In genomic region chr18:35582310-35582682, GRCh38 we compare ENCODE assay signal across 8 cellular contexts. TPM values are rescaled to one million over a fixed set of nuclear protein-coding genes. Genes with fewer than 3 reads are reported as not detected.
DNase-seq lines count a peak whose midpoint lies in the region; ATAC-seq, FAIRE-seq and TF ChIP-seq lines count a peak whose summit lies in the region.

No MANE protein-coding gene starts in this region.

- H3K9me1 ChIP-seq in endothelial cell of umbilical vein (replicated peaks; ENCODE audit: control insufficient read depth, extremely low read depth, insufficient read depth, low read length) = no peaks in the 10 kb centered on the region

- H3K36me3 ChIP-seq in endothelial cell of umbilical vein (ENCODE audit: control insufficient read depth in 2 of 2, extremely low read depth in 1 of 2, insufficient read depth in 2 of 2, low read length in 2 of 2) = no peaks in the 10 kb centered on the region
- H3K36me3 ChIP-seq in ovary = no peaks in the 10 kb centered on the region

- H3K27ac ChIP-seq in endothelial cell of umbilical vein (ENCODE audit: insufficient read depth, low read depth, low read length) (peak overlapping the region; percentile 80), ovary (no peak overlapping the region)

- intact Hi-C loops in endothelial cell of umbilical vein (cut with micrococcal nuclease) = loop anchor here (2.0 to 10.0 kb wide), 6 partner anchors 35 to 393 kb away; partner anchors contain the start of gene RMP24
- intact Hi-C loops in ovary (cut with DNase I) = loop anchor here in 1 of 4 donors (10.0 kb wide), 1 partner anchor 77 kb away; no protein-coding TSS in a partner anchor
- intact Hi-C loops in left colon (cut with DNase I, micrococcal nuclease) = no loop called here

- H3K27me3 ChIP-seq in endothelial cell of umbilical vein (ENCODE audit: control insufficient read depth in 2 of 2, insufficient read depth in 2 of 2, low read length in 2 of 2) = no peaks in the 10 kb centered on the region
- no peaks in the 10 kb centered on the region for H3K27me3 ChIP-seq in ovary

- BruUV-seq in endothelial cell of umbilical vein (replicated peaks; lab: Mats Ljungman, UMichigan) = TSS peak; percentile 32

- DNase-seq in ELF-1 (ENCODE audit: low read depth, low spot score) (peak; percentile 12), OCI-M1 (lab: John Stamatoyannopoulos, UW) (peak; percentile 41), endothelial cell of umbilical vein (ENCODE audit: low read depth, low spot score) (no peak), ovary (no peak), GF-D8 (lab: John Stamatoyannopoulos, UW) (no peak), HEK293T (ENCODE audit: extremely low spot score) (no peak), left colon (no peak), amniotic stem cell (lab: John Stamatoyannopoulos, UW) (no peak)

- WGBS in ovary, 3 donors = 6 to 16% (median 12%) methylated on average over 4 of the region's 4 CpGs

- ATAC-seq in left colon = no peak

- no peak overlapping the region for H2AFZ ChIP-seq in endothelial cell of umbilical vein (ENCODE audit: low read depth, low read length)

- peak overlapping the region; percentile 93 for H3K9ac ChIP-seq in endothelial cell of umbilical vein (replicated peaks; ENCODE audit: extremely low read depth, insufficient read depth, low read length)

- peaks cover 15% of the 10 kb centered on the region for H4K20me1 ChIP-seq in endothelial cell of umbilical vein (replicated peaks; ENCODE audit: control insufficient read depth, extremely low read depth, insufficient read depth, low read length)

- H3K4me1 ChIP-seq in endothelial cell of umbilical vein (ENCODE audit: control insufficient read depth, extremely low read depth, insufficient read depth, low read length) (peaks cover 11% of the 10 kb centered on the region), ovary (ENCODE audit: insufficient read depth) (peaks cover 4% of the 10 kb centered on the region)

- no peak for TF ChIP-seq EP300 in ovary (IDR thresholded peaks at IDR 0.05)

- H3K4me3 ChIP-seq in endothelial cell of umbilical vein (replicated peaks in 1 of 3; ENCODE audit: insufficient read depth in 1 of 3, low read depth in 1 of 3, low read length in 3 of 3) (peak overlapping the region; percentile 94 to 99 (median 99)), ovary (peak overlapping the region; percentile 79)

- CTCF ChIA-PET in endothelial cell of umbilical vein (lab: Charles Lee) (interaction anchor here (1.0 to 2.3 kb wide), 3 partner anchors 23 to 196 kb away, joined by 3 to 10 read pairs (median 3); no protein-coding TSS in a partner anchor), HEK293T (lab: Yijun Ruan, JAX) (no interaction called here)

- dilution Hi-C loops in endothelial cell of umbilical vein (cut with MboI; ENCODE audit: extremely low pct_ligation_motif_present, low sequenced_read_pairs) = no loop called here

- no peak for TF ChIP-seq CTCF in endothelial cell of umbilical vein (IDR thresholded peaks at IDR 0.05; ENCODE audit: extremely low read depth in 1 of 2, insufficient read depth in 1 of 2, low read depth in 1 of 2, low read length in 2 of 2)
- no peak for TF ChIP-seq CTCF in ovary (IDR thresholded peaks at IDR 0.05)

- H3K4me2 ChIP-seq in endothelial cell of umbilical vein (ENCODE audit: insufficient read depth, low read length) = peak overlapping the region; percentile 99

- no peaks in the 10 kb centered on the region for H3K9me3 ChIP-seq in endothelial cell of umbilical vein (replicated peaks; ENCODE audit: control insufficient read depth, insufficient read depth, low read length)
- H3K9me3 ChIP-seq in ovary = no peaks in the 10 kb centered on the region

- FAIRE-seq in endothelial cell of umbilical vein (lab: Jason Lieb, UNC) = no peak

- H3K79me2 ChIP-seq in endothelial cell of umbilical vein (ENCODE audit: control insufficient read depth, insufficient read depth, low read length) = peaks cover 61% of the 10 kb centered on the region

- POLR2A ChIA-PET in endothelial cell of umbilical vein (lab: Charles Lee) = interaction anchor here (0.8 to 1.1 kb wide), 3 partner anchors 33 to 183 kb away, joined by 3 to 5 read pairs (median 3); no protein-coding TSS in a partner anchor
- POLR2A ChIA-PET in HEK293T (lab: Yijun Ruan, JAX) = interaction anchor here (0.8 to 2.8 kb wide), 15 partner anchors 9 to 342 kb away, joined by 3 to 14 read pairs (median 3); partner anchors contain the start of genes INO80C and ZNF397

- no peak for TF ChIP-seq POLR2A in endothelial cell of umbilical vein (IDR thresholded peaks at IDR 0.05; ENCODE audit: low read depth, low read length)
- TF ChIP-seq POLR2A in ovary (IDR thresholded peaks at IDR 0.05) = no peak

TF ChIP-seq in endothelial cell of umbilical vein, 7 proteins besides CTCF, POLR2A, EP300 and RAD21:
- TF ChIP-seq EZH2 (IDR thresholded peaks at IDR 0.05; ENCODE audit: borderline replicate concordance, low read depth, low read length, severe bottlenecking) (no peak), POLR2AphosphoS5 (IDR thresholded peaks at IDR 0.05; ENCODE audit: insufficient read depth, low read depth, low read length) (no peak), FOS (IDR thresholded peaks at IDR 0.05; ENCODE audit: borderline replicate concordance, insufficient read depth, low read length) (no peak), JUN (IDR thresholded peaks at IDR 0.05; ENCODE audit: borderline replicate concordance, insufficient read depth, insufficient read length, low read depth) (no peak), MYC (IDR thresholded peaks at IDR 0.05; ENCODE audit: low read depth, low read length) (no peak), GATA2 (IDR thresholded peaks at IDR 0.05; ENCODE audit: insufficient read depth, insufficient read length, low read depth, low read length) (no peak), MAX (IDR thresholded peaks at IDR 0.05; ENCODE audit: insufficient read depth, insufficient read length) (no peak)
TF ChIP-seq in endothelial cell of umbilical vein: peak in this region for 0.

TF ChIP-seq in HEK293T, 16 proteins besides CTCF, POLR2A, EP300 and RAD21:
- TF ChIP-seq TARDBP (IDR thresholded peaks at IDR 0.05) (no peak), FOXM1 (IDR thresholded peaks at IDR 0.05; ENCODE audit: borderline replicate concordance) (no peak), SP1 (IDR thresholded peaks at IDR 0.05) (no peak), L3MBTL2 (conservative IDR thresholded peaks at IDR 0.05) (no peak), BHLHE40 (IDR thresholded peaks at IDR 0.05; ENCODE audit: borderline replicate concordance) (no peak), SUZ12 (IDR thresholded peaks at IDR 0.05) (no peak), LEF1 (IDR thresholded peaks at IDR 0.05; ENCODE audit: borderline replicate concordance) (no peak), FOXA1 (IDR thresholded peaks at IDR 0.05) (no peak), ELF4 (IDR thresholded peaks at IDR 0.05) (no peak), NFRKB (IDR thresholded peaks at IDR 0.05) (no peak)

RNA-seq across cellular contexts. Expression of gene GALNT1, which starts 0.8 kb away (rescaled TPM):
- total RNA-seq in endothelial cell of umbilical vein (337 and 360 TPM in 2 replicates), ovary (10 to 100 TPM; 20.0 to 60.2 (median 40.4) TPM), left colon (100 to 1,000 TPM; 121 to 143 TPM)
- polyA plus RNA-seq in endothelial cell of umbilical vein (67.7 and 89.9 TPM in 2 replicates), ovary (10 to 100 TPM; 20.5 to 45.9 TPM)
- 139 and 144 TPM in 2 replicates for polyA plus RNA-seq in endothelial cell of umbilical vein (2011; cell fraction: cytosol; rRNA removed)
- 61.6 and 91.9 TPM in 2 replicates for polyA plus RNA-seq in endothelial cell of umbilical vein (2011; cell fraction: nucleus; rRNA removed)
- 237 and 304 TPM in 2 replicates for polyA plus RNA-seq in endothelial cell of umbilical vein (2012)
- polyA minus RNA-seq in endothelial cell of umbilical vein = 254 and 269 TPM in 2 replicates
- 19.5 TPM for polyA minus RNA-seq in endothelial cell of umbilical vein (2011; cell fraction: cytosol; rRNA and poly(A)+ RNA removed)
- 119 and 168 TPM in 2 replicates for polyA minus RNA-seq in endothelial cell of umbilical vein (2011; cell fraction: nucleus; rRNA and poly(A)+ RNA removed)

Comparison
In these comparisons a context has a peak if more than half of its experiments do, and no peak if none do; other contexts are left out.
1. DNase-seq: peak in ELF-1 (single experiment) and OCI-M1 (single experiment); none in endothelial cell of umbilical vein (single experiment), ovary (0 of 5), GF-D8 (single experiment), HEK293T (single experiment), left colon (0 of 2) and amniotic stem cell (single experiment).